ENCODE assay signal across 14 cellular contexts in the genomic region with DNA sequence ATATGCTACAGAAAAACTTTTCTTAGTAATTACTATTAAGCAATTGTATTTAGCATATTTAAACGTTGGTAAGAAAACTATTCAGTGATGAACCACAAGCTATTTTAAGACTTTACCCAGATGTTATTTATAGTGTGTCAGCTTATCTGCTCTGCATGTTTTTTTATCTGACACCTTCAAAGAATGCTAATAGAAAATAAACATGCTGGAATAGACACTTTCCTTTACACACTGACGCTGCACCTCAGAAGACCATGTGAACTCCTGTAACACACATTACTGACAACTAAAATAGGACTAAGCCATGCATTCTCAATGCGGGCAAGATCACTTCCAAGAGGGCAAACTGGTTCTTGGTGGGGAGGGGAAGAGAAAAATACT. TPM values are rescaled to one million over a fixed set of nuclear protein-coding genes. Genes with fewer than 3 reads are reported as not detected.
A peak's percentile ranks its signal among the peaks of the same experiment; 100 is the strongest.
DNase-seq lines count a peak whose midpoint lies in the region; ATAC-seq, FAIRE-seq and TF ChIP-seq lines count a peak whose summit lies in the region.
"Had no signal": no experiment of that assay in that cellular context is flagged by ENCODE, and none has a peak within 500 bp of the region (broad histone marks: within the 10 kb centered on the region; RNA-seq: fewer than 3 reads in every experiment).

No MANE protein-coding gene starts in this region.

- H3K9me3 ChIP-seq in astrocyte (ENCODE audit: insufficient read depth, low read depth, low read length) = no peaks in the 10 kb centered on the region
- no peaks in the 10 kb centered on the region for H3K9me3 ChIP-seq in mesenchymal stem cell (ENCODE audit: control insufficient read depth, low read length)

- H3K23ac ChIP-seq in mesenchymal stem cell (ENCODE audit: low read length in 2 of 2) = no peak overlapping the region

- no peak overlapping the region for H4K8ac ChIP-seq in mesenchymal stem cell (ENCODE audit: low read length)

- no peak overlapping the region for H4K91ac ChIP-seq in mesenchymal stem cell (ENCODE audit: low read length)

- no peak for ATAC-seq in GM23338

- no peaks in the 10 kb centered on the region for H3K9me2 ChIP-seq in GM23338 (ENCODE audit: insufficient read depth)

- H4K20me1 ChIP-seq in GM23338 (replicated peaks; ENCODE audit: insufficient read depth) (peaks cover 20% of the 10 kb centered on the region), astrocyte (ENCODE audit: insufficient read depth, low read length) (peaks cover 97% of the 10 kb centered on the region)

- H3K79me1 ChIP-seq in mesenchymal stem cell (replicated peaks; ENCODE audit: low read length, poor library complexity, severe bottlenecking) = peaks cover 9% of the 10 kb centered on the region

- DNase-seq in EH (ENCODE audit: low read depth) (peak; percentile 66), GM23338 (ENCODE audit: low spot score) (no peak), astrocyte (ENCODE audit: low read depth) (peak; percentile 56), mesenchymal stem cell (peak; percentile 45), islet precursor cell (no peak), cerebellar cortex (ENCODE audit: low spot score) (no peak), kidney tubule cell (ENCODE audit: low spot score) (no peak), hippocampal formation (lab: John Stamatoyannopoulos, UW) (no peak)
- DNase-seq: activated T-cell treated with anti-CD3 and anti-CD28 coated beads, Interleukin-2, amount 50 U/mL, for 24 hours; HFFc6 had no signal

- H2BK15ac ChIP-seq in mesenchymal stem cell (ENCODE audit: low read depth, poor library complexity, severe bottlenecking) = no peak overlapping the region

- FAIRE-seq in astrocyte (lab: Jason Lieb, UNC) = no peak
- FAIRE-seq: bronchial epithelial cell, urothelium cell line had no signal

- H3K4me3 ChIP-seq in GM23338 = no peak overlapping the region
- no peak overlapping the region for H3K4me3 ChIP-seq in astrocyte (ENCODE audit: insufficient read depth, low read depth, low read length)
- H3K4me3 ChIP-seq in mesenchymal stem cell (ENCODE audit: insufficient read depth in 1 of 2, low read depth in 1 of 2, low read length in 2 of 2) = no peak overlapping the region

- no peak overlapping the region for H3K14ac ChIP-seq in mesenchymal stem cell (ENCODE audit: low read length in 2 of 2)

- H3K27ac Mint-ChIP-seq in GM23338 (0 out of 2 replicates have a peak overlapping the region, but pooled peaks have one; percentile 23), astrocyte (ENCODE audit: unreplicated experiment) (peak overlapping the region; percentile 12)
- H3K27ac Mint-ChIP-seq: activated T-cell treated with anti-CD3 and anti-CD28 coated beads, Interleukin-2, amount 50 U/mL, for 24 hours; HFFc6 had no signal

- H3K4me1 Mint-ChIP-seq in GM23338 = peaks cover 4% of the 10 kb centered on the region; the same call in 2 of the 3 replicates
- peaks cover 11% of the 10 kb centered on the region for H3K4me1 Mint-ChIP-seq in astrocyte (ENCODE audit: low read depth, unreplicated experiment)

- no peaks in the 10 kb centered on the region for H3K27me3 ChIP-seq in GM23338 (ENCODE audit: insufficient read depth)
- no peaks in the 10 kb centered on the region for H3K27me3 ChIP-seq in astrocyte (ENCODE audit: insufficient read depth, low read length)
- H3K27me3 ChIP-seq in mesenchymal stem cell (ENCODE audit: control insufficient read depth in 1 of 2, insufficient read depth in 1 of 2, low read length in 2 of 2) = no peaks in the 10 kb centered on the region

- H3K36me3 ChIP-seq in GM23338 (ENCODE audit: insufficient read depth) = no peaks in the 10 kb centered on the region
- H3K36me3 ChIP-seq in astrocyte (ENCODE audit: insufficient read depth, low read length) = no peaks in the 10 kb centered on the region
- peaks cover 0 to 12% of the 10 kb centered on the region in 2 experiments for H3K36me3 ChIP-seq in mesenchymal stem cell (ENCODE audit: control insufficient read depth in 1 of 2, insufficient read depth in 2 of 2, low read depth in 1 of 2, low read length in 2 of 2)

- no peaks in the 10 kb centered on the region for H3K9me3 Mint-ChIP-seq in GM23338
- no peaks in the 10 kb centered on the region for H3K9me3 Mint-ChIP-seq in astrocyte (ENCODE audit: unreplicated experiment)
- H3K9me3 Mint-ChIP-seq: HFFc6 had no signal

- TF ChIP-seq CTCF in GM23338 (conservative IDR thresholded peaks at IDR 0.05; ENCODE audit: low read depth in 2 of 2) = no peak
- no peak for TF ChIP-seq CTCF in astrocyte (IDR thresholded peaks at IDR 0.05; ENCODE audit: insufficient read depth, low read depth, low read length)

- H3K36me3 Mint-ChIP-seq in GM23338 (ENCODE audit: low read depth) (no peaks in the 10 kb centered on the region), astrocyte (ENCODE audit: low read depth, unreplicated experiment) (peaks cover 6% of the 10 kb centered on the region)

- H3K79me2 ChIP-seq in GM23338 (replicated peaks; ENCODE audit: insufficient read depth) = peaks cover 98% of the 10 kb centered on the region
- peaks cover 98% of the 10 kb centered on the region for H3K79me2 ChIP-seq in astrocyte (ENCODE audit: insufficient read depth, low read length)

- no peaks in the 10 kb centered on the region for H3F3A ChIP-seq in GM23338 (replicated peaks; ENCODE audit: low read depth)

- no peak overlapping the region for H2BK120ac ChIP-seq in mesenchymal stem cell (ENCODE audit: low read depth, low read length)

- no peak overlapping the region for H2BK5ac ChIP-seq in mesenchymal stem cell (ENCODE audit: low read depth, low read length, poor library complexity, severe bottlenecking)

- H2AFZ ChIP-seq in GM23338 = no peak overlapping the region
- H2AFZ ChIP-seq in astrocyte (ENCODE audit: low read depth, low read length) = no peak overlapping the region
- H2AFZ ChIP-seq in mesenchymal stem cell (ENCODE audit: low read depth, low read length) = no peak overlapping the region

- whole genome bisulfite sequencing in mesenchymal stem cell = 61% methylated on average over 2 of the region's 3 CpGs

- H3K4me1 ChIP-seq in GM23338 (ENCODE audit: insufficient read depth) = 0 out of 2 replicates have a peak, but pooled peaks cover 9% of the 10 kb centered on the region
- peaks cover 6% of the 10 kb centered on the region for H3K4me1 ChIP-seq in astrocyte (ENCODE audit: insufficient read depth, low read length)
- no peaks in the 10 kb centered on the region for H3K4me1 ChIP-seq in mesenchymal stem cell (ENCODE audit: control insufficient read depth, insufficient read depth, low read depth, low read length)

- no peak overlapping the region for H3K9ac ChIP-seq in astrocyte (ENCODE audit: low read length)
- H3K9ac ChIP-seq in mesenchymal stem cell (ENCODE audit: low read length) = no peak overlapping the region

- H3K27ac ChIP-seq in GM23338 (ENCODE audit: low read depth) (no peak overlapping the region), astrocyte (ENCODE audit: low read depth, low read length) (no peak overlapping the region), mesenchymal stem cell (ENCODE audit: low read length, poor library complexity, severe bottlenecking) (no peak overlapping the region)
- H3K27ac ChIP-seq: C4-2B, epithelial cell of prostate had no signal

- H3K27me3 Mint-ChIP-seq in GM23338 (ENCODE audit: insufficient read depth, low read depth, poor library complexity) = no peaks in the 10 kb centered on the region
- no peaks in the 10 kb centered on the region for H3K27me3 Mint-ChIP-seq in astrocyte (ENCODE audit: low read depth, unreplicated experiment)
- H3K27me3 Mint-ChIP-seq: activated T-cell treated with anti-CD3 and anti-CD28 coated beads, Interleukin-2, amount 50 U/mL, for 24 hours had no signal

- H3K4me2 ChIP-seq in GM23338 = no peak overlapping the region
- H3K4me2 ChIP-seq in astrocyte (ENCODE audit: low read length) = peak overlapping the region; percentile 36
- H3K4me2 ChIP-seq in mesenchymal stem cell (ENCODE audit: low read length, poor library complexity, severe bottlenecking) = no peak overlapping the region

- no peak overlapping the region for H3K18ac ChIP-seq in mesenchymal stem cell (ENCODE audit: low read depth in 1 of 2, low read length in 2 of 2)

- H2BK12ac ChIP-seq in mesenchymal stem cell (ENCODE audit: low read length in 2 of 2) = no peak overlapping the region

- no peak overlapping the region for H2AK5ac ChIP-seq in mesenchymal stem cell (ENCODE audit: low read length, severe bottlenecking)

- H3K4me3 Mint-ChIP-seq in GM23338 = no peak overlapping the region
- H3K4me3 Mint-ChIP-seq in astrocyte (ENCODE audit: unreplicated experiment) = no peak overlapping the region
- H3K4me3 Mint-ChIP-seq: activated T-cell treated with anti-CD3 and anti-CD28 coated beads, Interleukin-2, amount 50 U/mL, for 24 hours; HFFc6 had no signal

- H3K4ac ChIP-seq in mesenchymal stem cell (ENCODE audit: low read depth in 1 of 2, low read length in 2 of 2) = no peak overlapping the region

TF ChIP-seq in GM23338, 12 proteins besides CTCF, POLR2A, EP300 and RAD21:
- no peak for TF ChIP-seq EZH2phosphoT487 (IDR thresholded peaks at IDR 0.05; ENCODE audit: unreplicated experiment)
TF ChIP-seq in GM23338: peak in this region for 0.

RNA-seq across cellular contexts. Expression of a gene that starts 38.3 kb away (rescaled TPM):
- 20.7 and 27.9 TPM in 2 replicates for total RNA-seq in GM23338 (2014; rRNA removed; shearing (Covaris generic))
- polyA plus RNA-seq in GM23338 (2016; fragmentation: Nextera tagmentation; extraction: Ambion mirVana) = 7.7 and 8.2 TPM in 2 replicates
- 24.4 and 28.5 TPM in 2 replicates for total RNA-seq in astrocyte
- polyA plus RNA-seq in mesenchymal stem cell (2013, experiment 1 of 2) = 18.2 TPM
- 18.2 TPM for polyA plus RNA-seq in mesenchymal stem cell (2013, experiment 2 of 2)

Comparison
In these comparisons a context has a peak if more than half of its experiments do, and no peak if none do; other contexts are left out.
1. DNase-seq: peak in EH (single experiment), astrocyte (single experiment) and mesenchymal stem cell (single experiment); none in GM23338 (single experiment), islet precursor cell (single experiment), cerebellar cortex (single experiment), kidney tubule cell (single experiment) and hippocampal formation (0 of 2).